Comparison of ENCODE assay signal across 14 cellular contexts in genomic region chr11:44774131-44774530, GRCh38. TPM values are rescaled to one million over a fixed set of nuclear protein-coding genes. Genes with fewer than 3 reads are reported as not detected.
DNase-seq lines count a peak whose midpoint lies in the region; ATAC-seq, FAIRE-seq and TF ChIP-seq lines count a peak whose summit lies in the region.
"Had no signal": no experiment of that assay in that cellular context is flagged by ENCODE, and none has a peak within 500 bp of the region (broad histone marks: within the 10 kb centered on the region; RNA-seq: fewer than 3 reads in every experiment).

No MANE protein-coding gene starts in this region.

- no peak overlapping the region for H3K27ac ChIP-seq in endodermal cell (ENCODE audit: low read depth, low read length)
- peak overlapping the region; percentile 34 to 65 for H3K27ac ChIP-seq in lung (ENCODE audit: low read depth in 1 of 2, low read length in 1 of 2)
- H3K27ac ChIP-seq in upper lobe of right lung: peak overlapping the region; percentile 27
- H3K27ac ChIP-seq: ascending aorta, PC-9 had no signal

- H3K36me3 Mint-ChIP-seq in endodermal cell (ENCODE audit: low read depth) (no peaks in the 10 kb centered on the region), MCF 10A (ENCODE audit: insufficient read depth, unreplicated experiment) (no peaks in the 10 kb centered on the region)
- H3K36me3 Mint-ChIP-seq: stimulated activated memory B cell treated with anti-CD40 and anti-IgM and Interleukin-4, amounts not matched to agents 10 μg/mL and 1 μg/mL and 100 μg/mL, for 72 hours had no signal

- intact Hi-C loops in upper lobe of right lung (cut with DNase I) (no loop called here), MCF 10A (cut with micrococcal nuclease) (no loop called here)

- POLR2A ChIA-PET in MCF 10A (lab: Yijun Ruan, JAX): no interaction called here

- no peak overlapping the region for H3K27ac Mint-ChIP-seq in endodermal cell
- H3K27ac Mint-ChIP-seq in MCF 10A (ENCODE audit: low read depth, unreplicated experiment): no peak overlapping the region
- H3K27ac Mint-ChIP-seq: IgD-negative memory B cell; stimulated activated memory B cell treated with anti-CD40 and anti-IgM and Interleukin-4, amounts not matched to agents 10 μg/mL and 1 μg/mL and 100 μg/mL, for 72 hours had no signal

- FAIRE-seq in GM12891 (lab: Jason Lieb, UNC): no peak
- FAIRE-seq: GM12878, TTC549 had no signal

- no peak overlapping the region for H3K9ac ChIP-seq in endodermal cell (ENCODE audit: extremely low read depth, low read length, poor library complexity, severe bottlenecking)

- H3K4me3 Mint-ChIP-seq in endodermal cell: no peak overlapping the region
- no peak overlapping the region for H3K4me3 Mint-ChIP-seq in MCF 10A (ENCODE audit: unreplicated experiment)
- H3K4me3 Mint-ChIP-seq: stimulated activated memory B cell treated with anti-CD40 and anti-IgM and Interleukin-4, amounts not matched to agents 10 μg/mL and 1 μg/mL and 100 μg/mL, for 72 hours had no signal

- H3K27me3 Mint-ChIP-seq in endodermal cell (ENCODE audit: insufficient read depth) (peaks cover 4% of the 10 kb centered on the region), MCF 10A (ENCODE audit: insufficient read depth, unreplicated experiment) (no peaks in the 10 kb centered on the region)
- H3K27me3 Mint-ChIP-seq: IgD-negative memory B cell; stimulated activated memory B cell treated with anti-CD40 and anti-IgM and Interleukin-4, amounts not matched to agents 10 μg/mL and 1 μg/mL and 100 μg/mL, for 72 hours had no signal

- no peaks in the 10 kb centered on the region for H3K27me3 ChIP-seq in endodermal cell (ENCODE audit: control insufficient read depth, insufficient read depth, low read length, poor library complexity, severe bottlenecking)
- no peaks in the 10 kb centered on the region for H3K27me3 ChIP-seq in lung (ENCODE audit: control insufficient read depth, insufficient read depth)
- no peaks in the 10 kb centered on the region for H3K27me3 ChIP-seq in upper lobe of right lung
- H3K27me3 ChIP-seq: ascending aorta had no signal

- CTCF ChIA-PET in MCF 10A (lab: Yijun Ruan, JAX): interaction anchor here (0.7 to 1.2 kb wide), 5 partner anchors 10 to 331 kb away, joined by 3 to 4 read pairs (median 3); no protein-coding TSS in a partner anchor

- H3K4me1 ChIP-seq in endodermal cell (ENCODE audit: control insufficient read depth, insufficient read depth, low read length): peaks cover 7% of the 10 kb centered on the region
- peaks cover 12 to 31% of the 10 kb centered on the region in 2 donors for H3K4me1 ChIP-seq in lung (ENCODE audit: control insufficient read depth in 2 of 2, insufficient read depth in 2 of 2, low read length in 2 of 2)
- H3K4me1 ChIP-seq in upper lobe of right lung: peaks cover 15% of the 10 kb centered on the region

- TF ChIP-seq CTCF in endodermal cell (conservative IDR thresholded peaks at IDR 0.05): no peak
- no peak for TF ChIP-seq CTCF in lung (IDR thresholded peaks at IDR 0.05; ENCODE audit: control extremely low read depth, extremely low read depth)
- TF ChIP-seq CTCF in upper lobe of right lung (IDR thresholded peaks at IDR 0.05): no peak
- TF ChIP-seq CTCF in MCF 10A (IDR thresholded peaks at IDR 0.05; ENCODE audit: unreplicated experiment): no peak

- DNase-seq in M059J (ENCODE audit: low read depth): peak; percentile 46
- DNase-seq in endodermal cell: peak; percentile 82
- no peak for DNase-seq in lung (ENCODE audit: low spot score)
- no peak for DNase-seq in upper lobe of right lung
- DNase-seq in MCF 10A (ENCODE audit: unreplicated experiment): no peak
- DNase-seq in GM12891 (ENCODE audit: insufficient read length, low spot score): no peak
- DNase-seq: NCI-H1930, PC-9 had no signal

- H3K4me3 ChIP-seq in endodermal cell (ENCODE audit: low read length) (no peak overlapping the region), lung (no peak overlapping the region), upper lobe of right lung (no peak overlapping the region)
- H3K4me3 ChIP-seq: ascending aorta, GM12878, PC-9 had no signal

- H3K9me3 Mint-ChIP-seq in endodermal cell (no peaks in the 10 kb centered on the region), MCF 10A (ENCODE audit: unreplicated experiment) (no peaks in the 10 kb centered on the region)
- H3K9me3 Mint-ChIP-seq: IgD-negative memory B cell; stimulated activated memory B cell treated with anti-CD40 and anti-IgM and Interleukin-4, amounts not matched to agents 10 μg/mL and 1 μg/mL and 100 μg/mL, for 72 hours had no signal

- H3K4me1 Mint-ChIP-seq in endodermal cell: peaks cover 18% of the 10 kb centered on the region
- peaks cover 5% of the 10 kb centered on the region for H3K4me1 Mint-ChIP-seq in MCF 10A (ENCODE audit: insufficient read depth, unreplicated experiment)
- H3K4me1 Mint-ChIP-seq: stimulated activated memory B cell treated with anti-CD40 and anti-IgM and Interleukin-4, amounts not matched to agents 10 μg/mL and 1 μg/mL and 100 μg/mL, for 72 hours had no signal

- BruUV-seq in MCF 10A (replicated peaks; lab: Mats Ljungman, UMichigan): no TSS peak

- no peaks in the 10 kb centered on the region for H3K36me3 ChIP-seq in endodermal cell (ENCODE audit: control insufficient read depth, insufficient read depth, low read length)
- no peaks in the 10 kb centered on the region for H3K36me3 ChIP-seq in lung (ENCODE audit: control insufficient read depth in 2 of 2, insufficient read depth in 2 of 2, low read length in 2 of 2)
- no peaks in the 10 kb centered on the region for H3K36me3 ChIP-seq in upper lobe of right lung
- H3K36me3 ChIP-seq: ascending aorta had no signal

- no peaks in the 10 kb centered on the region for H3K9me3 ChIP-seq in endodermal cell (ENCODE audit: control insufficient read depth, low read length)
- no peaks in the 10 kb centered on the region for H3K9me3 ChIP-seq in lung (ENCODE audit: control insufficient read depth in 2 of 2, insufficient read depth in 1 of 2, low read length in 1 of 2)
- no peaks in the 10 kb centered on the region for H3K9me3 ChIP-seq in upper lobe of right lung
- H3K9me3 ChIP-seq: ascending aorta had no signal

- WGBS in endodermal cell (ENCODE audit: insufficient coverage in 1 of 2, insufficient read length in 1 of 2), 2 experiments: 11% methylated on average over 1 of the region's 1 CpG; no CpG with 5 or more reads in 1 of the 2 experiments
- 33 to 52% methylated on average over 1 of the region's 1 CpG for WGBS in lung, 2 donors

- no peak for TF ChIP-seq POLR2A in GM12891 (IDR thresholded peaks at IDR 0.05; ENCODE audit: low read depth, low read length)

- ATAC-seq in lung (ENCODE audit: insufficient read depth, low FRiP score) (no peak), upper lobe of right lung (peak; percentile 38), GM21423 (IDR thresholded peaks at IDR 0.05; ENCODE audit: unreplicated experiment) (no peak)
- ATAC-seq: GM12878; stimulated activated memory B cell treated with anti-CD40 and anti-IgM and Interleukin-4, amounts not matched to agents 10 μg/mL and 1 μg/mL and 100 μg/mL, for 72 hours had no signal

TF ChIP-seq in GM12891, 5 proteins besides CTCF, POLR2A, EP300 and RAD21:
- no peak for TF ChIP-seq POLR2AphosphoS5 (IDR thresholded peaks at IDR 0.05; ENCODE audit: low read depth, low read length)
- no peak for TF ChIP-seq SPI1 (IDR thresholded peaks at IDR 0.05; ENCODE audit: low read depth, low read length)
- TF ChIP-seq TAF1 (IDR thresholded peaks at IDR 0.05; ENCODE audit: low read depth, low read length): no peak
- TF ChIP-seq POU2F2 (IDR thresholded peaks at IDR 0.05; ENCODE audit: low read depth, low read length): no peak
- TF ChIP-seq PAX5 (IDR thresholded peaks at IDR 0.05; ENCODE audit: insufficient read depth, low read length, severe bottlenecking): no peak

RNA-seq across cellular contexts. Expression of gene TSPAN18, which starts 47.4 kb away (rescaled TPM):
- 1.1 and 2.5 TPM in 2 replicates for total RNA-seq in M059J (2014; rRNA removed; shearing (Covaris generic))
- total RNA-seq in endodermal cell (10 to 100 TPM; 28.0 to 28.7 TPM), lung (10 to 100 TPM; 18.3 to 40.7 TPM), upper lobe of right lung (46.4 TPM), MCF 10A (2022) (0.47 and 0.77 TPM in 2 replicates)
- 96.1 TPM for polyA plus RNA-seq in endodermal cell (2013, experiment 1 of 2)
- polyA plus RNA-seq in endodermal cell (2013, experiment 2 of 2): 74.6 TPM
- 10 to 100 TPM in 1 of 2 donors, 1 to 10 TPM in 1; 8.3 to 24.4 TPM for polyA plus RNA-seq in lung
- polyA plus RNA-seq in GM12891 (2012; ENCODE audit: low read depth, missing spikeins): 1.1 TPM
- total RNA-seq: PC-9 had no signal

Comparison
In these comparisons a context has a peak if more than half of its experiments do, and no peak if none do; other contexts are left out.
1. DNase-seq: peak in M059J (single experiment) and endodermal cell (single experiment); none in lung (single experiment), upper lobe of right lung (single experiment), MCF 10A (single experiment) and GM12891 (single experiment).